Comparison of ENCODE assay signal across 8 cellular contexts in genomic region chr17:44556114-44556853, GRCh38. TPM values are rescaled to one million over a fixed set of nuclear protein-coding genes. Genes with fewer than 3 reads are reported as not detected.
DNase-seq lines count a peak whose midpoint lies in the region; ATAC-seq and TF ChIP-seq lines count a peak whose summit lies in the region.

No MANE protein-coding gene starts in this region.

- DNase-seq in G401 (ENCODE audit: low spot score) (peak; percentile 54), KBM-7 (peak; percentile 67), lower lobe of right lung (no peak), testis (peak; percentile 63)
- no peak for DNase-seq in effector memory CD4-positive, alpha-beta T cell

- peaks cover 37% of the 10 kb centered on the region for H3K27me3 ChIP-seq in effector memory CD4-positive, alpha-beta T cell (replicated peaks; ENCODE audit: control insufficient read depth, insufficient read depth, low read length, poor library complexity, severe bottlenecking)
- H3K27me3 ChIP-seq in lower lobe of right lung (ENCODE audit: low read depth): peaks cover 24% of the 10 kb centered on the region
- no peaks in the 10 kb centered on the region for H3K27me3 ChIP-seq in testis

- ATAC-seq in SK-N-SH treated with all-trans-retinoic acid at 6 μM for 48 hours (peak; percentile 61), lower lobe of right lung (peak; percentile 64 to 80), HG03159 (IDR thresholded peaks at IDR 0.05; ENCODE audit: unreplicated experiment) (no peak), HG03460 (IDR thresholded peaks at IDR 0.05; ENCODE audit: unreplicated experiment) (no peak)

- no peak for TF ChIP-seq POLR2A in testis (IDR thresholded peaks at IDR 0.05)

- 0 to 1% methylated on average over 28 of the region's 28 CpGs for WGBS in testis, 2 donors

- intact Hi-C loops in lower lobe of right lung (cut with DNase I): no loop called here
- intact Hi-C loops in testis (cut with DNase I; ENCODE audit: low total_unique reads): no loop called here

- H3K4me1 ChIP-seq in effector memory CD4-positive, alpha-beta T cell (ENCODE audit: control insufficient read depth, insufficient read depth, low read length, poor library complexity, severe bottlenecking): peaks cover 18% of the 10 kb centered on the region
- H3K4me1 ChIP-seq in lower lobe of right lung (peaks cover 17% of the 10 kb centered on the region), testis (peaks cover 4% of the 10 kb centered on the region)

- in situ Hi-C loops in G401 (cut with HindIII; ENCODE audit: low sequenced_read_pairs) (no loop called here), KBM-7 (cut with MboI; ENCODE audit: low pct_unique_long_range_greater_than_20kb, low sequenced_read_pairs) (no loop called here)

- no peak overlapping the region for H3K27ac ChIP-seq in effector memory CD4-positive, alpha-beta T cell (ENCODE audit: insufficient read depth, low read length, poor library complexity, severe bottlenecking)
- H3K27ac ChIP-seq in lower lobe of right lung (peak overlapping the region; percentile 85), testis (peak overlapping the region; percentile 28 to 91)

- no peaks in the 10 kb centered on the region for H3K36me3 ChIP-seq in effector memory CD4-positive, alpha-beta T cell (ENCODE audit: control insufficient read depth, insufficient read depth, low read length)
- H3K36me3 ChIP-seq in lower lobe of right lung (no peaks in the 10 kb centered on the region), testis (ENCODE audit: low read depth, missing control alignments) (no peaks in the 10 kb centered on the region)

- H3K4me3 ChIP-seq in effector memory CD4-positive, alpha-beta T cell (ENCODE audit: insufficient read depth, low read depth, low read length, poor library complexity, severe bottlenecking): peak overlapping the region; percentile 70
- peak overlapping the region; percentile 71 for H3K4me3 ChIP-seq in lower lobe of right lung
- H3K4me3 ChIP-seq in testis: peak overlapping the region; percentile 69 to 74

- no peak for TF ChIP-seq CTCF in lower lobe of right lung (IDR thresholded peaks at IDR 0.05)
- no peak for TF ChIP-seq CTCF in testis (IDR thresholded peaks at IDR 0.05)

- H3K9me3 ChIP-seq in effector memory CD4-positive, alpha-beta T cell (ENCODE audit: control insufficient read depth, low read length): no peaks in the 10 kb centered on the region
- no peaks in the 10 kb centered on the region for H3K9me3 ChIP-seq in lower lobe of right lung
- no peaks in the 10 kb centered on the region for H3K9me3 ChIP-seq in testis

TF ChIP-seq in SK-N-SH treated with all-trans-retinoic acid at 6 μM for 48 hours, 23 proteins besides CTCF, POLR2A, EP300 and RAD21:
- no peak for TF ChIP-seq ZC3H10 (CRISPR knock-in tag; IDR thresholded peaks at IDR 0.05)
TF ChIP-seq in SK-N-SH treated with all-trans-retinoic acid at 6 μM for 48 hours: peak in this region for 0.

RNA-seq across cellular contexts. Expression of gene FZD2, which starts 1.0 kb away (rescaled TPM):
- total RNA-seq in G401 (2014; rRNA removed; shearing (Covaris generic)): 121 and 131 TPM in 2 replicates
- total RNA-seq in lower lobe of right lung (7.4 TPM), testis (1 to 10 TPM; 4.2 to 9.1 TPM)
- 6.1 TPM for polyA plus RNA-seq in testis (ENCODE audit: insufficient read depth, low read depth, low replicate concordance)

RNA-seq across cellular contexts. Expression of gene GPATCH8, which starts 53.1 kb away (rescaled TPM):
- 16.8 and 19.1 TPM in 2 replicates for total RNA-seq in G401 (2014; rRNA removed; shearing (Covaris generic))
- total RNA-seq in lower lobe of right lung (48.3 TPM), testis (10 to 100 TPM; 69.2 to 70.0 TPM)
- 32.8 TPM for polyA plus RNA-seq in testis (ENCODE audit: insufficient read depth, low read depth, low replicate concordance)

Comparison
In these comparisons a context has a peak if more than half of its experiments do, and no peak if none do; other contexts are left out.
1. DNase-seq: peak in G401 (single experiment), KBM-7 (single experiment) and testis (single experiment); none in effector memory CD4-positive, alpha-beta T cell (0 of 3) and lower lobe of right lung (single experiment).
2. ATAC-seq: peak in SK-N-SH treated with all-trans-retinoic acid at 6 μM for 48 hours (single experiment) and lower lobe of right lung (2 of 2); none in HG03159 (single experiment) and HG03460 (single experiment).
3. RNA of gene FZD2, which starts 1.0 kb away (total RNA-seq): 121 to 131 TPM in G401; 4.2 to 9.1 TPM in testis and 7.4 TPM in lower lobe of right lung (single experiment); every median in the first group is over 10 times any median in the second.
4. Peak in every context shown above with its lines, with median percentiles within 50 percentile points of each other: H3K4me3 ChIP-seq.